Comparison of ENCODE assay signal across 1 cellular context in the genomic region with DNA sequence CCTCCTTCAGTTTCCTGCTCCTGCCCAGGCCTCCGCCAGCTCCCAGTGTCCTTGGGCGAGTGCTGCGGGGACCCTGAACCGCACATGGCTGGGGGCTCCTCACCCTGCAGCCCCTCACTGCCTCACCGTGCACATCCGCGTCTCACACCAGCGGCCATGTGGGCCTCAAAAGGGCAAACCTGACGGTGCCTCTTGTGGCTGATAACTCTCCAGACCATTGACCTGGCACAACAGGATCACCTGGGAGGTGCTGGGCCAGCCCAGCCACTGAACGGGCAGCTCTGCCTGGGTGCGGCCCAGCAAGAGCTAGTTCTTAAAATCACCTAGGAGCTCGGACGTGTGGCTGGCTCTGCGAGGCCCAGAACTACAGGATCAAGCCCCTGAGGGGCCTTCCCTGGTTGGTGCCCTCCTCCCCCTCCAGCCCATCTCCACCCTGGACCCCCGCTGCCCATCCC.
TF ChIP-seq lines count a peak whose summit lies in the region.

No MANE protein-coding gene starts in this region.

TF ChIP-seq in HepG2, 621 proteins besides CTCF, POLR2A, EP300 and RAD21 (continued from another document and continues in another):
- TF ChIP-seq AFF4 (CRISPR knock-in tag; IDR thresholded peaks at IDR 0.05) (peak; percentile 41; the same call in 1 of the 2 replicates), HMGA1 (CRISPR knock-in tag; conservative IDR thresholded peaks at IDR 0.05) (no peak), PHF5A (CRISPR knock-in tag; IDR thresholded peaks at IDR 0.05; ENCODE audit: low read depth, unreplicated experiment) (no peak), GPN1 (CRISPR knock-in tag; IDR thresholded peaks at IDR 0.05; ENCODE audit: borderline replicate concordance) (0 out of 2 replicates have a peak, but pooled peaks have one; percentile 54), SSRP1 (CRISPR knock-in tag; IDR thresholded peaks at IDR 0.05) (no peak), POLR2AphosphoS5 (IDR thresholded peaks at IDR 0.05; ENCODE audit: low read depth, low read length) (no peak), BHLHE40 (IDR thresholded peaks at IDR 0.05; ENCODE audit: low read length) (0 out of 2 replicates have a peak, but pooled peaks have one; percentile 2), AGO2 (optimal IDR thresholded peaks at IDR 0.05; ENCODE audit: low read depth, low read length) (peak; percentile 49), MED13 (CRISPR knock-in tag; IDR thresholded peaks at IDR 0.05) (no peak), MAFG (CRISPR knock-in tag; IDR thresholded peaks at IDR 0.05) (no peak), NR2F6 (IDR thresholded peaks at IDR 0.05) (no peak), NR2F6 (CRISPR knock-in tag; IDR thresholded peaks at IDR 0.05) (no peak), NFRKB (IDR thresholded peaks at IDR 0.05) (no peak), MYC (CRISPR knock-in tag; IDR thresholded peaks at IDR 0.05; ENCODE audit: borderline replicate concordance) (peak; percentile 32; the same call in 1 of the 2 replicates), KDM6A (CRISPR knock-in tag; IDR thresholded peaks at IDR 0.05; ENCODE audit: low read depth) (no peak), ZNF10 (CRISPR knock-in tag; IDR thresholded peaks at IDR 0.05; ENCODE audit: borderline replicate concordance, low read depth) (no peak), CHD4 (IDR thresholded peaks at IDR 0.05; ENCODE audit: borderline replicate concordance, low read length) (no peak), STAT5B (CRISPR knock-in tag; IDR thresholded peaks at IDR 0.05) (no peak), DMAP1 (CRISPR knock-in tag; IDR thresholded peaks at IDR 0.05) (peak; percentile 60; the same call in 1 of the 2 replicates), CBX1 (IDR thresholded peaks at IDR 0.05; ENCODE audit: low read depth) (no peak), GTF2F1 (IDR thresholded peaks at IDR 0.05; ENCODE audit: low read length) (no peak), NKX3-1 (CRISPR knock-in tag; IDR thresholded peaks at IDR 0.05) (no peak), ZNF761 (CRISPR knock-in tag; conservative IDR thresholded peaks at IDR 0.05) (0 out of 2 replicates have a peak, but pooled peaks have one; percentile 28), ARHGAP35 (CRISPR knock-in tag; IDR thresholded peaks at IDR 0.05; ENCODE audit: borderline replicate concordance) (no peak), PRMT3 (CRISPR knock-in tag; IDR thresholded peaks at IDR 0.05; ENCODE audit: borderline replicate concordance, low read depth) (no peak), ZSCAN25 (CRISPR knock-in tag; IDR thresholded peaks at IDR 0.05) (peak; percentile 1; the same call in 1 of the 2 replicates), ZKSCAN8 (CRISPR knock-in tag; IDR thresholded peaks at IDR 0.05; ENCODE audit: borderline replicate concordance) (no peak), ZNF687 (CRISPR knock-in tag; IDR thresholded peaks at IDR 0.05) (peak; percentile 69), ZC3H4 (CRISPR knock-in tag; IDR thresholded peaks at IDR 0.05; ENCODE audit: borderline replicate concordance) (peak; percentile 79; the same call in 1 of the 2 replicates), ZNF605 (CRISPR knock-in tag; IDR thresholded peaks at IDR 0.05) (no peak), ZNF768 (CRISPR knock-in tag; IDR thresholded peaks at IDR 0.05) (peak; percentile 59; the same call in 1 of the 2 replicates), TAF15 (IDR thresholded peaks at IDR 0.05; ENCODE audit: low read depth, low read length, poor library complexity, severe bottlenecking) (no peak), ZFP82 (CRISPR knock-in tag; IDR thresholded peaks at IDR 0.05; ENCODE audit: borderline replicate concordance) (no peak), NR2F1 (CRISPR knock-in tag; IDR thresholded peaks at IDR 0.05) (no peak), FOXO1 (CRISPR knock-in tag; IDR thresholded peaks at IDR 0.05) (no peak), ZNF709 (CRISPR knock-in tag; IDR thresholded peaks at IDR 0.05) (peak; percentile 38; the same call in 1 of the 2 replicates), FOXA3 (CRISPR knock-in tag; IDR thresholded peaks at IDR 0.05) (no peak), HDAC6 (IDR thresholded peaks at IDR 0.05; ENCODE audit: low read depth, low read length) (no peak), ZNF3 (CRISPR knock-in tag; IDR thresholded peaks at IDR 0.05) (no peak), ZNF564 (CRISPR knock-in tag; IDR thresholded peaks at IDR 0.05) (peak; percentile 75; the same call in 1 of the 2 replicates), GPBP1L1 (CRISPR knock-in tag; IDR thresholded peaks at IDR 0.05) (no peak)
- TF ChIP-seq, protein P1, sequence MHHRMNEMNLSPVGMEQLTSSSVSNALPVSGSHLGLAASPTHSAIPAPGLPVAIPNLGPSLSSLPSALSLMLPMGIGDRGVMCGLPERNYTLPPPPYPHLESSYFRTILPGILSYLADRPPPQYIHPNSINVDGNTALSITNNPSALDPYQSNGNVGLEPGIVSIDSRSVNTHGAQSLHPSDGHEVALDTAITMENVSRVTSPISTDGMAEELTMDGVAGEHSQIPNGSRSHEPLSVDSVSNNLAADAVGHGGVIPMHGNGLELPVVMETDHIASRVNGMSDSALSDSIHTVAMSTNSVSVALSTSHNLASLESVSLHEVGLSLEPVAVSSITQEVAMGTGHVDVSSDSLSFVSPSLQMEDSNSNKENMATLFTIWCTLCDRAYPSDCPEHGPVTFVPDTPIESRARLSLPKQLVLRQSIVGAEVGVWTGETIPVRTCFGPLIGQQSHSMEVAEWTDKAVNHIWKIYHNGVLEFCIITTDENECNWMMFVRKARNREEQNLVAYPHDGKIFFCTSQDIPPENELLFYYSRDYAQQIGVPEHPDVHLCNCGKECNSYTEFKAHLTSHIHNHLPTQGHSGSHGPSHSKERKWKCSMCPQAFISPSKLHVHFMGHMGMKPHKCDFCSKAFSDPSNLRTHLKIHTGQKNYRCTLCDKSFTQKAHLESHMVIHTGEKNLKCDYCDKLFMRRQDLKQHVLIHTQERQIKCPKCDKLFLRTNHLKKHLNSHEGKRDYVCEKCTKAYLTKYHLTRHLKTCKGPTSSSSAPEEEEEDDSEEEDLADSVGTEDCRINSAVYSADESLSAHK (CRISPR knock-in tag; IDR thresholded peaks at IDR 0.05; ENCODE audit: borderline replicate concordance), result 0 out of 2 replicates have a peak, but pooled peaks have one; percentile 64
- TF ChIP-seq, protein P2, sequence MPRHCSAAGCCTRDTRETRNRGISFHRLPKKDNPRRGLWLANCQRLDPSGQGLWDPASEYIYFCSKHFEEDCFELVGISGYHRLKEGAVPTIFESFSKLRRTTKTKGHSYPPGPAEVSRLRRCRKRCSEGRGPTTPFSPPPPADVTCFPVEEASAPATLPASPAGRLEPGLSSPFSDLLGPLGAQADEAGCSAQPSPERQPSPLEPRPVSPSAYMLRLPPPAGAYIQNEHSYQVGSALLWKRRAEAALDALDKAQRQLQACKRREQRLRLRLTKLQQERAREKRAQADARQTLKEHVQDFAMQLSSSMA (CRISPR knock-in tag; IDR thresholded peaks at IDR 0.05), result no peak
- TF ChIP-seq, protein P3, sequence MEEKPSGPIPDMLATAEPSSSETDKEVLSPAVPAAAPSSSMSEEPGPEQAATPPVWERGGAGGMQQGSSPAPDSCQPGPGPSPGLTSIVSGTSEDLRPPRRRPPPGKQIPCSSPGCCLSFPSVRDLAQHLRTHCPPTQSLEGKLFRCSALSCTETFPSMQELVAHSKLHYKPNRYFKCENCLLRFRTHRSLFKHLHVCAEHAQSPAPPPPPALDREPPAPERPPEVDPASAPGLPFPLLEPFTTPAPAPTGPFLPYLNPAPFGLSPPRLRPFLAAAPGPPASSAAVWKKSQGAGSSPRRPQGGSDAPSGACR (CRISPR knock-in tag; IDR thresholded peaks at IDR 0.05), result no peak
- TF ChIP-seq, protein P4, sequence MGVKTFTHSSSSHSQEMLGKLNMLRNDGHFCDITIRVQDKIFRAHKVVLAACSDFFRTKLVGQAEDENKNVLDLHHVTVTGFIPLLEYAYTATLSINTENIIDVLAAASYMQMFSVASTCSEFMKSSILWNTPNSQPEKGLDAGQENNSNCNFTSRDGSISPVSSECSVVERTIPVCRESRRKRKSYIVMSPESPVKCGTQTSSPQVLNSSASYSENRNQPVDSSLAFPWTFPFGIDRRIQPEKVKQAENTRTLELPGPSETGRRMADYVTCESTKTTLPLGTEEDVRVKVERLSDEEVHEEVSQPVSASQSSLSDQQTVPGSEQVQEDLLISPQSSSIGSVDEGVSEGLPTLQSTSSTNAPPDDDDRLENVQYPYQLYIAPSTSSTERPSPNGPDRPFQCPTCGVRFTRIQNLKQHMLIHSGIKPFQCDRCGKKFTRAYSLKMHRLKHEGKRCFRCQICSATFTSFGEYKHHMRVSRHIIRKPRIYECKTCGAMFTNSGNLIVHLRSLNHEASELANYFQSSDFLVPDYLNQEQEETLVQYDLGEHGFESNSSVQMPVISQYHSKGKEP (CRISPR knock-in tag; IDR thresholded peaks at IDR 0.05), result no peak
